In genomic region chr5:77921369-77921768, GRCh38 we compare ENCODE assay signal across 20 cellular contexts.
"Had no signal": no experiment of that assay in that cellular context is flagged by ENCODE, and none has a peak within 500 bp of the region (broad histone marks: within the 10 kb centered on the region; RNA-seq: fewer than 3 reads in every experiment).

No MANE protein-coding gene starts in this region.

- H3K36me3 ChIP-seq: esophagus muscularis mucosa, gastroesophageal sphincter, ovary, right atrium auricular region, sigmoid colon, stomach, thoracic aorta, transverse colon had no signal

- H3K27ac ChIP-seq: epithelial cell of prostate, esophagus muscularis mucosa, gastroesophageal sphincter, ovary, right atrium auricular region, sigmoid colon, stomach, thoracic aorta, transverse colon had no signal

- H3K4me1 ChIP-seq: esophagus muscularis mucosa, gastroesophageal sphincter, right atrium auricular region, sigmoid colon, stomach, transverse colon had no signal

- H3K9me3 ChIP-seq: mucosa of descending colon, ovary, right atrium auricular region, sigmoid colon, transverse colon had no signal

- H3K4me3 ChIP-seq: esophagus muscularis mucosa, gastroesophageal sphincter, mucosa of descending colon, ovary, right atrium auricular region, sigmoid colon, stomach, thoracic aorta, transverse colon had no signal

- ATAC-seq: gastroesophageal sphincter, left lobe of liver, mucosa of descending colon had no signal

- H3K27me3 ChIP-seq: ovary, right atrium auricular region, sigmoid colon, stomach, transverse colon had no signal

- DNase-seq: effector memory CD4-positive, alpha-beta T cell; glutamatergic neuron; immature natural killer cell; kidney glomerular epithelial cell; mucosa of descending colon; natural killer cell; ovary; sigmoid colon; small intestine; stimulated activated CD4-positive, alpha-beta T cell treated with anti-CD3 and anti-CD28 coated beads, Interleukin-12 subunit alpha, Interleukin-12 subunit beta, amount 100 ng/mL, for 4 hours; stimulated activated naive CD4-positive, alpha-beta T cell; stomach; substantia nigra; transverse colon had no signal
